20 cellular contexts compared by ENCODE assay signal in genomic region chr12:85310025-85310424, GRCh38.
"Had no signal": no experiment of that assay in that cellular context is flagged by ENCODE, and none has a peak within 500 bp of the region (broad histone marks: within the 10 kb centered on the region; RNA-seq: fewer than 3 reads in every experiment).

No MANE protein-coding gene starts in this region.

- DNase-seq: activated T-cell treated with anti-CD3 and anti-CD28 coated beads, Interleukin-2, amount 50 U/mL, for 1 hour; adrenal gland; brain microvascular endothelial cell; caudate nucleus; effector CD4-positive, alpha-beta T cell; left ventricle myocardium inferior; midbrain; pancreas; right lobe of liver; stimulated activated CD4-positive, alpha-beta T cell treated with anti-CD3 and anti-CD28 coated beads, Interleukin-1b, Interleukin-23, amount 100 ng/mL, for 48 hours; substantia nigra; thyroid gland; upper lobe of right lung had no signal

- H3K36me3 Mint-ChIP-seq: activated naive CD8-positive, alpha-beta T cell; natural killer cell treated with Interleukin-12 subunit alpha and Interleukin-12 subunit beta and Interleukin-15 and Interleukin-18, amount 100 ng/mL, for 72 hours had no signal

- H3K9me3 Mint-ChIP-seq: dendritic cell treated with granulocyte-macrophage colony-stimulating factor and Interleukin-4, amounts not matched to agents 40 ng/mL and 50 ng/mL, for 4 days; natural killer cell treated with Interleukin-12 subunit alpha and Interleukin-12 subunit beta and Interleukin-15 and Interleukin-18, amount 100 ng/mL, for 72 hours; stimulated activated naive CD8-positive, alpha-beta T cell treated with anti-CD3 and anti-CD28 coated beads, Interleukin-15, Interleukin-2, amounts not matched to agents 100 ng/mL and 50 ng/mL, for 24 hours; T-helper 2 cell treated with Interferon-gamma antibody and Interleukin-4, amounts not matched to agents 5 μg/mL and 100 μg/mL, for 36 hours had no signal

- H3K4me3 ChIP-seq: adrenal gland, ascending aorta, left ventricle myocardium inferior, pancreas, right lobe of liver, skin epidermis, thyroid gland, upper lobe of right lung had no signal

- H3K36me3 ChIP-seq: adrenal gland, ascending aorta, brain microvascular endothelial cell, left ventricle myocardium inferior, pancreas, right lobe of liver, thyroid gland, upper lobe of right lung had no signal

- H3K4me3 Mint-ChIP-seq: activated naive CD8-positive, alpha-beta T cell; dendritic cell treated with granulocyte-macrophage colony-stimulating factor and Interleukin-4, amounts not matched to agents 40 ng/mL and 50 ng/mL, for 4 days; natural killer cell treated with Interleukin-12 subunit alpha and Interleukin-12 subunit beta and Interleukin-15 and Interleukin-18, amount 100 ng/mL, for 72 hours; stimulated activated naive CD8-positive, alpha-beta T cell treated with anti-CD3 and anti-CD28 coated beads, Interleukin-15, Interleukin-2, amounts not matched to agents 100 ng/mL and 50 ng/mL, for 24 hours; T-helper 2 cell treated with Interferon-gamma antibody and Interleukin-4, amounts not matched to agents 5 μg/mL and 100 μg/mL, for 36 hours had no signal

- H3K9me3 ChIP-seq: adrenal gland, ascending aorta, left ventricle myocardium inferior, pancreas, right lobe of liver, thyroid gland, upper lobe of right lung had no signal

- ATAC-seq: natural killer cell treated with Interleukin-12 subunit alpha and Interleukin-12 subunit beta and Interleukin-15 and Interleukin-18, amount 100 ng/mL, for 72 hours; pancreas; upper lobe of right lung had no signal

- H3K27me3 ChIP-seq: adrenal gland, ascending aorta, brain microvascular endothelial cell, thyroid gland, upper lobe of right lung had no signal

- H3K27me3 Mint-ChIP-seq: activated naive CD8-positive, alpha-beta T cell; dendritic cell treated with granulocyte-macrophage colony-stimulating factor and Interleukin-4, amounts not matched to agents 40 ng/mL and 50 ng/mL, for 4 days; natural killer cell treated with Interleukin-12 subunit alpha and Interleukin-12 subunit beta and Interleukin-15 and Interleukin-18, amount 100 ng/mL, for 72 hours; stimulated activated naive CD8-positive, alpha-beta T cell treated with anti-CD3 and anti-CD28 coated beads, Interleukin-15, Interleukin-2, amounts not matched to agents 100 ng/mL and 50 ng/mL, for 24 hours had no signal

- H3K27ac ChIP-seq: adrenal gland, ascending aorta, brain microvascular endothelial cell, left ventricle myocardium inferior, pancreas, right lobe of liver, skin epidermis, thyroid gland, upper lobe of right lung had no signal

- H3K27ac Mint-ChIP-seq: activated naive CD8-positive, alpha-beta T cell; dendritic cell treated with granulocyte-macrophage colony-stimulating factor and Interleukin-4, amounts not matched to agents 40 ng/mL and 50 ng/mL, for 4 days; natural killer cell treated with Interleukin-12 subunit alpha and Interleukin-12 subunit beta and Interleukin-15 and Interleukin-18, amount 100 ng/mL, for 72 hours; stimulated activated naive CD8-positive, alpha-beta T cell treated with anti-CD3 and anti-CD28 coated beads, Interleukin-15, Interleukin-2, amounts not matched to agents 100 ng/mL and 50 ng/mL, for 24 hours; T-helper 2 cell treated with Interferon-gamma antibody and Interleukin-4, amounts not matched to agents 5 μg/mL and 100 μg/mL, for 36 hours had no signal
